29 cellular contexts compared by ENCODE assay signal in genomic region chr9:68755752-68756151, GRCh38. TPM values are rescaled to one million over a fixed set of nuclear protein-coding genes. Genes with fewer than 3 reads are reported as not detected.
"Had no signal": no experiment of that assay in that cellular context is flagged by ENCODE, and none has a peak within 500 bp of the region (broad histone marks: within the 10 kb centered on the region; RNA-seq: fewer than 3 reads in every experiment).

No MANE protein-coding gene starts in this region.

- H3K4me3 ChIP-seq: ascending aorta, esophagus squamous epithelium, skin epidermis, thoracic aorta had no signal

- H3K9me3 Mint-ChIP-seq: activated naive CD4-positive, alpha-beta T cell treated with anti-CD3 and anti-CD28 coated beads, Interleukin-2, amount 10 ng/mL, durations not matched to agents 7 days and 5 days; activated naive CD8-positive, alpha-beta T cell treated with anti-CD3 and anti-CD28 coated beads, Interleukin-2, amount 10 ng/mL, durations not matched to agents 7 days and 5 days had no signal

- DNase-seq: activated CD4-positive, alpha-beta memory T cell treated with anti-CD3 and anti-CD28 coated beads for 36 hours; activated CD4-positive, alpha-beta T cell treated with anti-CD3 and anti-CD28 coated beads for 48 hours; activated CD8-positive, alpha-beta memory T cell treated with anti-CD3 and anti-CD28 coated beads, Interleukin-2, amount 50 U/mL, for 48 hours; activated gamma-delta T cell; activated naive CD4-positive, alpha-beta T cell treated with anti-CD3 and anti-CD28 coated beads, Interleukin-2, amount 10 ng/mL, durations not matched to agents 7 days and 5 days; activated naive CD8-positive, alpha-beta T cell treated with anti-CD3 and anti-CD28 coated beads, Interleukin-2, amount 10 ng/mL, durations not matched to agents 7 days and 5 days; activated T-cell treated with anti-CD3 and anti-CD28 coated beads, Interleukin-2, amount 50 U/mL, for 24 hours; brain microvascular endothelial cell; esophagus squamous epithelium; glutamatergic neuron; left cardiac atrium; naive thymus-derived CD8-positive, alpha-beta T cell; posterior cingulate gyrus; stimulated activated CD4-positive, alpha-beta T cell treated with anti-CD3 and anti-CD28 coated beads, Interleukin-12 subunit alpha, Interleukin-12 subunit beta, amount 100 ng/mL, for 4 hours; stimulated activated CD4-positive, alpha-beta T cell treated with anti-CD3 and anti-CD28 coated beads, Interleukin-4, amount 100 ng/mL, for 1 hour; SW 1271; T-helper 9 cell; trophoblast cell had no signal

- H3K27me3 Mint-ChIP-seq: memory B cell had no signal

- ATAC-seq: activated CD4-positive, CD25-positive, alpha-beta regulatory T cell treated with anti-CD3 and anti-CD28 coated beads, Interleukin-2, amount 50 U/mL, for 24 hours; left cardiac atrium; naive thymus-derived CD8-positive, alpha-beta T cell; sciatic nerve had no signal

- H3K27me3 ChIP-seq: ascending aorta, brain microvascular endothelial cell had no signal

- H3K4me1 Mint-ChIP-seq: activated naive CD4-positive, alpha-beta T cell treated with anti-CD3 and anti-CD28 coated beads, Interleukin-2, amount 10 ng/mL, durations not matched to agents 7 days and 5 days; activated naive CD8-positive, alpha-beta T cell treated with anti-CD3 and anti-CD28 coated beads, Interleukin-2, amount 10 ng/mL, durations not matched to agents 7 days and 5 days; naive thymus-derived CD8-positive, alpha-beta T cell had no signal

- H3K36me3 ChIP-seq: ascending aorta, brain microvascular endothelial cell, esophagus squamous epithelium, thoracic aorta had no signal

- H3K9me3 ChIP-seq: ascending aorta, esophagus squamous epithelium, thoracic aorta had no signal

- H3K27ac ChIP-seq: ascending aorta, brain microvascular endothelial cell, esophagus squamous epithelium, skin epidermis, thoracic aorta, VCaP had no signal

- H3K4me1 ChIP-seq: ascending aorta, esophagus squamous epithelium had no signal

- H3K27ac Mint-ChIP-seq: activated CD4-positive, alpha-beta memory T cell treated with anti-CD3 and anti-CD28 coated beads for 36 hours; activated naive CD4-positive, alpha-beta T cell treated with anti-CD3 and anti-CD28 coated beads, Interleukin-2, amount 10 ng/mL, durations not matched to agents 7 days and 5 days; activated naive CD8-positive, alpha-beta T cell treated with anti-CD3 and anti-CD28 coated beads, Interleukin-2, amount 10 ng/mL, durations not matched to agents 7 days and 5 days; activated T-cell treated with anti-CD3 and anti-CD28 coated beads, Interleukin-2, amount 50 U/mL, for 24 hours; memory B cell; naive thymus-derived CD8-positive, alpha-beta T cell; stimulated activated naive CD8-positive, alpha-beta T cell treated with anti-CD3 and anti-CD28 coated beads, Interleukin-15, Interleukin-2, amounts not matched to agents 100 ng/mL and 50 ng/mL, for 24 hours; T-helper 1 cell treated with Interleukin-12 subunit alpha and Interleukin-12 subunit beta and Interleukin-4 antibody, amounts not matched to agents 30 μg/mL and 1 μg/mL, for 36 hours had no signal

- H3K36me3 Mint-ChIP-seq: activated naive CD4-positive, alpha-beta T cell treated with anti-CD3 and anti-CD28 coated beads, Interleukin-2, amount 10 ng/mL, durations not matched to agents 7 days and 5 days; activated naive CD8-positive, alpha-beta T cell treated with anti-CD3 and anti-CD28 coated beads, Interleukin-2, amount 10 ng/mL, durations not matched to agents 7 days and 5 days had no signal

- H3K4me3 Mint-ChIP-seq: activated CD4-positive, alpha-beta memory T cell treated with anti-CD3 and anti-CD28 coated beads for 36 hours; activated naive CD4-positive, alpha-beta T cell treated with anti-CD3 and anti-CD28 coated beads, Interleukin-2, amount 10 ng/mL, durations not matched to agents 7 days and 5 days; activated naive CD8-positive, alpha-beta T cell treated with anti-CD3 and anti-CD28 coated beads, Interleukin-2, amount 10 ng/mL, durations not matched to agents 7 days and 5 days; activated T-cell treated with anti-CD3 and anti-CD28 coated beads, Interleukin-2, amount 50 U/mL, for 24 hours; memory B cell; naive thymus-derived CD8-positive, alpha-beta T cell; stimulated activated naive CD8-positive, alpha-beta T cell treated with anti-CD3 and anti-CD28 coated beads, Interleukin-15, Interleukin-2, amounts not matched to agents 100 ng/mL and 50 ng/mL, for 24 hours; T-helper 1 cell treated with Interleukin-12 subunit alpha and Interleukin-12 subunit beta and Interleukin-4 antibody, amounts not matched to agents 30 μg/mL and 1 μg/mL, for 36 hours had no signal

RNA-seq across cellular contexts. Expression of gene PIP5K1B, which starts 50.7 kb away (rescaled TPM):
- total RNA-seq: osteoblast had no signal
- polyA plus RNA-seq: keratinocyte had no signal
